Comparison of ENCODE assay signal across 9 cellular contexts in the genomic region with DNA sequence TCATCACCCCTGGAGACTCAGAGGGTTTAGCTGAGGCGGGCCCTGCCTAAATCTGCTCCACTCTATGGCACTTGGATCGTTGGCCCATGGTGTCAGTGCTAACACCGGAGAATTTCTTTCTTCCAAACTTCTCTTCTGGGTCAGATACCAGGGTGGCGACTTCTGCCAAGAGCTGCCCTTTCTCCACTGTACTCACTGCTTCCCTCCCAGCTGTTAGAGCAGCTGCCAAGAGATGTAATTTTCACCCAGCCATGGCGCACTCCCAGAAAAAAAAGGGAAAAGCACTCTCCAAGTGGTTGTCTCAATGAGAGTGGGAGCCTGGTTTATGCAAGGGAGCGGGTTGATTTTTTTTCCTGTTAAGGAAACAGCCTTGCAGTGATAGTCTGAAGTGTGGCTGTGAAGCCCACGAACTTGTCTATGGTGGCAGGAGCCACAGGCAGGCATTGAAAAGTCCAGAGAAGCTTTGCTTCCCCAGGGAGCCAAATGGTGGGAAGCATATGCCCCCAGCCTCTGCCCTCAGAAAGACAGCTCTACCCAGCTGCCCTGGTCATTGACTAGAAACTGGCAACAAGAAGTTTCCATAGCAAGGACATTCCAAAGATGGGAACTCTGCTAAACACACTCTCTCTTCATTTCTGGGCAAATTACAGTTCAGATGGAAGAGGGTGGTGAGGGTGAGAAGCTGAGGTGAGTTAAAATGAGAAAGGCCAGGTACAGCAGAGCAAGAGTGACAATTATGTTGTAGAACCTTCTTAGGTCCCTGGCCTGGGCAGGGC. TPM values are rescaled to one million over a fixed set of nuclear protein-coding genes. Genes with fewer than 3 reads are reported as not detected.
DNase-seq lines count a peak whose midpoint lies in the region; ATAC-seq and TF ChIP-seq lines count a peak whose summit lies in the region.
"Had no signal": no experiment of that assay in that cellular context is flagged by ENCODE, and none has a peak within 500 bp of the region (broad histone marks: within the 10 kb centered on the region; RNA-seq: fewer than 3 reads in every experiment).

No MANE protein-coding gene starts in this region.

- no peak overlapping the region for H3K23ac ChIP-seq in mesenchymal stem cell (ENCODE audit: low read length in 2 of 2)

- H3K9me3 ChIP-seq in mesenchymal stem cell (ENCODE audit: control insufficient read depth, low read length) (no peaks in the 10 kb centered on the region), thyroid gland (no peaks in the 10 kb centered on the region)

- H2AK5ac ChIP-seq in mesenchymal stem cell (ENCODE audit: low read length, severe bottlenecking): no peak overlapping the region

- H3K36me3 ChIP-seq in mesenchymal stem cell (ENCODE audit: control insufficient read depth in 1 of 2, insufficient read depth in 2 of 2, low read depth in 1 of 2, low read length in 2 of 2) (peaks cover 67 to 72% of the 10 kb centered on the region in 2 experiments), thyroid gland (peaks cover 29 to 44% of the 10 kb centered on the region in 2 donors)

- H2BK15ac ChIP-seq in mesenchymal stem cell (ENCODE audit: low read depth, poor library complexity, severe bottlenecking): no peak overlapping the region

- no peak for TF ChIP-seq CTCF in coronary artery (IDR thresholded peaks at IDR 0.05)
- no peak for TF ChIP-seq CTCF in thyroid gland (IDR thresholded peaks at IDR 0.05)

- no peak overlapping the region for H2AFZ ChIP-seq in mesenchymal stem cell (ENCODE audit: low read depth, low read length)

- H2BK5ac ChIP-seq in mesenchymal stem cell (ENCODE audit: low read depth, low read length, poor library complexity, severe bottlenecking): no peak overlapping the region

- H4K8ac ChIP-seq in mesenchymal stem cell (ENCODE audit: low read length): no peak overlapping the region

- H2BK120ac ChIP-seq in mesenchymal stem cell (ENCODE audit: low read depth, low read length): no peak overlapping the region

- H3K4me2 ChIP-seq in mesenchymal stem cell (ENCODE audit: low read length, poor library complexity, severe bottlenecking): no peak overlapping the region

- peaks cover 8% of the 10 kb centered on the region for H3K4me1 ChIP-seq in mesenchymal stem cell (ENCODE audit: control insufficient read depth, insufficient read depth, low read depth, low read length)
- H3K4me1 ChIP-seq in thyroid gland: peaks cover 10 to 41% of the 10 kb centered on the region in 2 donors

- peaks cover 7% of the 10 kb centered on the region for H3K79me1 ChIP-seq in mesenchymal stem cell (replicated peaks; ENCODE audit: low read length, poor library complexity, severe bottlenecking)

- H2BK12ac ChIP-seq in mesenchymal stem cell (ENCODE audit: low read length in 2 of 2): no peak overlapping the region

- TF ChIP-seq POLR2A in thyroid gland (IDR thresholded peaks at IDR 0.05): no peak

- H3K9ac ChIP-seq in mesenchymal stem cell (ENCODE audit: low read length): peak overlapping the region; percentile 51

- DNase-seq in NCI-H2227 (lab: John Stamatoyannopoulos, UW; ENCODE audit: unreplicated experiment) (peak; percentile 20), coronary artery (ENCODE audit: low spot score) (no peak), mesenchymal stem cell (no peak), thyroid gland (peak; percentile 57 to 67), activated gamma-delta T cell treated with Interleukin-2 at 50 U/mL for 16 hours (no peak), kidney tubule cell (ENCODE audit: low spot score) (no peak)
- DNase-seq: stimulated activated naive B cell treated with anti-CD40 and anti-IgM and Interleukin-4, amounts not matched to agents 10 μg/mL and 1 μg/mL and 100 μg/mL, for 72 hours had no signal

- no peak overlapping the region for H3K14ac ChIP-seq in mesenchymal stem cell (ENCODE audit: low read length in 2 of 2)

- WGBS in mesenchymal stem cell: 86% methylated on average over 7 of the region's 7 CpGs
- 30 to 36% methylated on average over 7 of the region's 7 CpGs for WGBS in thyroid gland, 2 donors

- no peak overlapping the region for H3K4ac ChIP-seq in mesenchymal stem cell (ENCODE audit: low read depth in 1 of 2, low read length in 2 of 2)

- intact Hi-C loops in thyroid gland (cut with DNase I): loop anchor here (10.0 kb wide), 1 partner anchor 76 kb away; the partner anchor contains the start of gene PAFAH1B2

- peak overlapping the region; percentile 48 for H3K4me3 ChIP-seq in coronary artery
- no peak overlapping the region for H3K4me3 ChIP-seq in mesenchymal stem cell (ENCODE audit: insufficient read depth in 1 of 2, low read depth in 1 of 2, low read length in 2 of 2)
- H3K4me3 ChIP-seq in thyroid gland (replicated peaks in 1 of 3): no peak overlapping the region
- H3K4me3 ChIP-seq: K562 had no signal

- H3K27ac ChIP-seq in coronary artery (peak overlapping the region; percentile 89 to 95), mesenchymal stem cell (ENCODE audit: low read length, poor library complexity, severe bottlenecking) (no peak overlapping the region), thyroid gland (peak overlapping the region; percentile 67 to 83 (median 82))

- no peak for ATAC-seq in GM18858 (IDR thresholded peaks at IDR 0.05; ENCODE audit: unreplicated experiment)
- ATAC-seq: K562; stimulated activated naive B cell treated with anti-CD40 and anti-IgM and Interleukin-4, amounts not matched to agents 10 μg/mL and 1 μg/mL and 100 μg/mL, for 72 hours had no signal

- peak overlapping the region in 1 of 2 experiments; percentile 1 for H3K18ac ChIP-seq in mesenchymal stem cell (ENCODE audit: low read depth in 1 of 2, low read length in 2 of 2)

- no peaks in the 10 kb centered on the region for H3K27me3 ChIP-seq in mesenchymal stem cell (ENCODE audit: control insufficient read depth in 1 of 2, insufficient read depth in 1 of 2, low read length in 2 of 2)
- H3K27me3 ChIP-seq in thyroid gland: no peaks in the 10 kb centered on the region

- H4K91ac ChIP-seq in mesenchymal stem cell (ENCODE audit: low read length): no peak overlapping the region

RNA-seq across cellular contexts. Expression of gene PCSK7, which starts 10.7 kb away (rescaled TPM):
- 18.3 TPM for polyA plus RNA-seq in mesenchymal stem cell (2013, experiment 1 of 2)
- 17.5 TPM for polyA plus RNA-seq in mesenchymal stem cell (2013, experiment 2 of 2)
- 10 to 100 TPM; 36.1 to 61.1 (median 47.5) TPM for total RNA-seq in thyroid gland

RNA-seq across cellular contexts. Expression of gene RNF214, which starts 11.3 kb away (rescaled TPM):
- 13.9 TPM for polyA plus RNA-seq in mesenchymal stem cell (2013, experiment 1 of 2)
- polyA plus RNA-seq in mesenchymal stem cell (2013, experiment 2 of 2): 13.3 TPM
- 10 to 100 TPM; 17.4 to 22.8 (median 20.0) TPM for total RNA-seq in thyroid gland

RNA-seq across cellular contexts. Expression of gene TAGLN, which starts 22.0 kb away (rescaled TPM):
- 563 TPM for polyA plus RNA-seq in mesenchymal stem cell (2013, experiment 1 of 2)
- polyA plus RNA-seq in mesenchymal stem cell (2013, experiment 2 of 2): 558 TPM
- total RNA-seq in thyroid gland: 100 to 1,000 TPM; 155 to 407 (median 229) TPM

RNA-seq across cellular contexts. Expression of gene SIDT2, which starts 42.6 kb away (rescaled TPM):
- polyA plus RNA-seq in mesenchymal stem cell (2013, experiment 1 of 2): 32.2 TPM
- polyA plus RNA-seq in mesenchymal stem cell (2013, experiment 2 of 2): 32.8 TPM
- 10 to 100 TPM; 31.8 to 54.5 (median 42.3) TPM for total RNA-seq in thyroid gland

Comparison
In these comparisons a context has a peak if more than half of its experiments do, and no peak if none do; other contexts are left out.
1. DNase-seq: peak in NCI-H2227 (single experiment) and thyroid gland (2 of 2); none in coronary artery (single experiment), mesenchymal stem cell (single experiment), activated gamma-delta T cell treated with Interleukin-2 at 50 U/mL for 16 hours (single experiment) and kidney tubule cell (single experiment).